8 cellular contexts compared by ENCODE assay signal in genomic region chr6:37783831-37784584, GRCh38. TPM values are rescaled to one million over a fixed set of nuclear protein-coding genes. Genes with fewer than 3 reads are reported as not detected.
DNase-seq lines count a peak whose midpoint lies in the region; ATAC-seq, FAIRE-seq and TF ChIP-seq lines count a peak whose summit lies in the region.

No MANE protein-coding gene starts in this region.

- no peak for ATAC-seq in GM18498 (IDR thresholded peaks at IDR 0.05; ENCODE audit: unreplicated experiment)
- no peak for ATAC-seq in GM21576 (IDR thresholded peaks at IDR 0.05; ENCODE audit: unreplicated experiment)

- peak overlapping the region; percentile 32 for H3K4me3 ChIP-seq in bronchial epithelial cell (ENCODE audit: low read depth, low read length)

- in situ Hi-C loops in GM13976 (cut with MboI; ENCODE audit: low sequenced_read_pairs, unreplicated experiment), result no loop called here

- no peaks in the 10 kb centered on the region for H3K36me3 ChIP-seq in bronchial epithelial cell (ENCODE audit: control insufficient read depth, insufficient read depth, low read length)

- peak; percentile 75 for DNase-seq in GM13976 (ENCODE audit: low spot score)
- DNase-seq in NCI-H510A (lab: John Stamatoyannopoulos, UW), result peak; percentile 73
- no peak for DNase-seq in bronchial epithelial cell (ENCODE audit: low read depth)
- DNase-seq in kidney glomerular epithelial cell (lab: John Stamatoyannopoulos, UW), result peak; percentile 31
- DNase-seq in stimulated activated CD4-positive, alpha-beta T cell treated with anti-CD3 and anti-CD28 coated beads, Interleukin-2, amount 100 ng/mL, for 48 hours, result peak; percentile 3 to 16
- no peak for DNase-seq in HCEC 1CT

- FAIRE-seq in bronchial epithelial cell (lab: Jason Lieb, UNC), result no peak

- no peaks in the 10 kb centered on the region for H3K27me3 ChIP-seq in bronchial epithelial cell (ENCODE audit: control insufficient read depth, insufficient read depth, low read length)

- TF ChIP-seq CTCF in GM13976 (IDR thresholded peaks at IDR 0.05; ENCODE audit: borderline replicate concordance, control extremely low read depth, extremely low read depth, insufficient read depth, missing control alignments), result peak; percentile 6
- no peak for TF ChIP-seq CTCF in bronchial epithelial cell (IDR thresholded peaks at IDR 0.05; ENCODE audit: insufficient read depth, low read length, severe bottlenecking)

RNA-seq across cellular contexts. Expression of gene ZFAND3, which starts 35.5 kb away (rescaled TPM):
- total RNA-seq in bronchial epithelial cell, result 25.5 and 41.3 TPM in 2 replicates

Comparison
In these comparisons a context has a peak if more than half of its experiments do, and no peak if none do; other contexts are left out.
1. DNase-seq: peak in GM13976 (single experiment), NCI-H510A (single experiment), kidney glomerular epithelial cell (single experiment) and stimulated activated CD4-positive, alpha-beta T cell treated with anti-CD3 and anti-CD28 coated beads, Interleukin-2, amount 100 ng/mL, for 48 hours (2 of 2); none in bronchial epithelial cell (single experiment) and HCEC 1CT (single experiment).